ENCODE assay signal across 8 cellular contexts in the genomic region with DNA sequence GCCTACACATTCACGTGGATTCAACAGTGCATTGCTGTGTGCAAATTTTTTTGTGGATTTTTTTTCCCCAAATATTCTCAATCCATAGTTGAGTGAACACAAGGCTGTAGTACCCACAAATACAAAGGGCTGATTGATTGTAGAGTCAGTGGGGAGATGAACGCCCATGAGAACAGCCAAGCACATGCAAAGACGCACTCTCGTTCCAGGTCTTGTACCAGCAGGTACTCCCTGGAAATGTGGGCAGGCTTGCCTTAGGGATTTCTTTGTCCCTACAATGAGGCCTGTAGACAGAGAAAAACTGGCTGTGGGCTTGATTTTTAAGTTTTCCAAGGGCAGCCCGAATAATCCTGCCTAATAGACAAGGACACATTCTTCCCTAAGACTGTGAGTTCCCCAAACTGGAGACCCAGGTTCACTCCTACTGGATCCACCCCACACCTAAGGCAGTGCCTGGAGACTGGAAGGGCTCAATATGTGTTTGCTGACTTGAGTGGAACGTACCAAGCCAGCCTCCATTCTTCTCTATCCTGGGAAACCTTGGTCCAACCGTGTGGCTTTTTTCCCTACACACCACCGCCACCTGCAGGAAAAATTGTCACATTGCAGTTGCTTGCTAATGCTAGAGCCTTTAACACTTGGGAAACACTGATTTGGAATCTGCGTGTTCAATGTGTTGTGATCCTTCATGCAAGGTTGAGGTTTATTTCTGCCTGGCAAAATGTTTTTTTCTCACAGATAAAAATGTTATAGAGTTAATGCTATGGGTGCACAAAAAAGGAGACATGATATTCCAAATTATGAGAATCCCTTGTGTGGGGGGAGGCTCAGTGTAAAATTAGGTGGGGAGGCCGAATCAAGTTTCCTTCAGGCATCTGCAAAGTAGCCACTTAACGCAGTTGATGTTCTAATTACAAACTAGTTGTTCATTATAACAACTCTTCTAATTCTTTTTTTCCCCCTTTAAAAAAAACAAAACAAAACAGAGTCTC. TPM values are rescaled to one million over a fixed set of nuclear protein-coding genes. Genes with fewer than 3 reads are reported as not detected.
DNase-seq lines count a peak whose midpoint lies in the region; ATAC-seq, FAIRE-seq and TF ChIP-seq lines count a peak whose summit lies in the region.

No MANE protein-coding gene starts in this region.

- DNase-seq in activated T-cell treated with anti-CD3 and anti-CD28 coated beads, Interleukin-2, amount 50 U/mL, for 72 hours: peak; percentile 4 to 16
- DNase-seq in activated T-cell treated with anti-CD3 and anti-CD28 coated beads, Interleukin-2, amount 50 U/mL, for 24 hours: no peak
- DNase-seq in NCI-H524 treated with DMSO at 0.1 percent for 48 hours (lab: John Stamatoyannopoulos, UW): peak; percentile 7
- DNase-seq in astrocyte of the cerebellum (ENCODE audit: low read depth): peak; percentile 55
- DNase-seq in hypothalamus (lab: John Stamatoyannopoulos, UW): peak in 46 of 51 donors; percentile 4 to 84 (median 44)
- peak; percentile 68 for DNase-seq in small intestine

- H3K4me1 ChIP-seq in small intestine (ENCODE audit: control insufficient read depth in 2 of 2, insufficient read depth in 1 of 2, low read depth in 1 of 2, low read length in 1 of 2): no peaks in the 10 kb centered on the region

- no peaks in the 10 kb centered on the region for H3K4me1 Mint-ChIP-seq in activated T-cell treated with anti-CD3 and anti-CD28 coated beads, Interleukin-2, amount 50 U/mL, for 72 hours (ENCODE audit: low read depth)
- H3K4me1 Mint-ChIP-seq in activated T-cell treated with anti-CD3 and anti-CD28 coated beads, Interleukin-2, amount 50 U/mL, for 24 hours (ENCODE audit: low read depth): no peaks in the 10 kb centered on the region

- H3K27ac Mint-ChIP-seq in activated T-cell treated with anti-CD3 and anti-CD28 coated beads, Interleukin-2, amount 50 U/mL, for 72 hours: no peak overlapping the region
- H3K27ac Mint-ChIP-seq in activated T-cell treated with anti-CD3 and anti-CD28 coated beads, Interleukin-2, amount 50 U/mL, for 24 hours: no peak overlapping the region

- no peak for ATAC-seq in activated T-cell treated with anti-CD3 and anti-CD28 coated beads, Interleukin-2, amount 50 U/mL, for 72 hours (replicated peaks in 1 of 2)
- ATAC-seq in HG03520 (IDR thresholded peaks at IDR 0.05; ENCODE audit: unreplicated experiment): peak; percentile 56
- ATAC-seq in GM19467 (IDR thresholded peaks at IDR 0.05; ENCODE audit: unreplicated experiment): no peak

- H3K4me3 Mint-ChIP-seq in activated T-cell treated with anti-CD3 and anti-CD28 coated beads, Interleukin-2, amount 50 U/mL, for 72 hours: no peak overlapping the region
- no peak overlapping the region for H3K4me3 Mint-ChIP-seq in activated T-cell treated with anti-CD3 and anti-CD28 coated beads, Interleukin-2, amount 50 U/mL, for 24 hours

- H3K9me3 Mint-ChIP-seq in activated T-cell treated with anti-CD3 and anti-CD28 coated beads, Interleukin-2, amount 50 U/mL, for 72 hours: peaks cover 0 to 5% of the 10 kb centered on the region in 2 donors
- H3K9me3 Mint-ChIP-seq in activated T-cell treated with anti-CD3 and anti-CD28 coated beads, Interleukin-2, amount 50 U/mL, for 24 hours: no peaks in the 10 kb centered on the region

- no peaks in the 10 kb centered on the region for H3K36me3 Mint-ChIP-seq in activated T-cell treated with anti-CD3 and anti-CD28 coated beads, Interleukin-2, amount 50 U/mL, for 72 hours (ENCODE audit: insufficient read depth in 2 of 2)
- H3K36me3 Mint-ChIP-seq in activated T-cell treated with anti-CD3 and anti-CD28 coated beads, Interleukin-2, amount 50 U/mL, for 24 hours (ENCODE audit: low read depth): no peaks in the 10 kb centered on the region

- H3K27me3 ChIP-seq in small intestine (ENCODE audit: control insufficient read depth in 2 of 2, insufficient read depth in 2 of 2, low read length in 2 of 2): no peaks in the 10 kb centered on the region

- TF ChIP-seq CTCF in astrocyte of the cerebellum (IDR thresholded peaks at IDR 0.05; ENCODE audit: low read depth, low read length, missing control alignments): peak; percentile 92

- no peak for FAIRE-seq in small intestine (lab: Jason Lieb, UNC)

- H3K27ac ChIP-seq in small intestine (ENCODE audit: low read depth in 1 of 2, low read length in 1 of 2): no peak overlapping the region

- H3K4me3 ChIP-seq in astrocyte of the cerebellum (ENCODE audit: low read depth, low read length): no peak overlapping the region
- no peak overlapping the region for H3K4me3 ChIP-seq in small intestine (ENCODE audit: low read depth in 1 of 2, low read length in 2 of 2)

- no peaks in the 10 kb centered on the region for H3K36me3 ChIP-seq in small intestine (ENCODE audit: control insufficient read depth in 2 of 2, insufficient read depth in 2 of 2, low read length in 2 of 2)

- 48 to 53% (median 49%) methylated on average over 11 of the region's 11 CpGs for WGBS in small intestine, 3 donors

- H3K27me3 Mint-ChIP-seq in activated T-cell treated with anti-CD3 and anti-CD28 coated beads, Interleukin-2, amount 50 U/mL, for 72 hours (ENCODE audit: low read depth): no peaks in the 10 kb centered on the region
- no peaks in the 10 kb centered on the region for H3K27me3 Mint-ChIP-seq in activated T-cell treated with anti-CD3 and anti-CD28 coated beads, Interleukin-2, amount 50 U/mL, for 24 hours

- H3K9me3 ChIP-seq in small intestine (ENCODE audit: control insufficient read depth, low read depth): no peaks in the 10 kb centered on the region

- in situ Hi-C loops in astrocyte of the cerebellum (cut with HindIII; ENCODE audit: low sequenced_read_pairs): no loop called here

RNA-seq across cellular contexts. Expression of a gene that starts 49.3 kb away (rescaled TPM):
- total RNA-seq in activated T-cell treated with anti-CD3 and anti-CD28 coated beads, Interleukin-2, amount 50 U/mL, for 72 hours: not detected
- not detected for polyA plus RNA-seq in small intestine
